In the genomic region with DNA sequence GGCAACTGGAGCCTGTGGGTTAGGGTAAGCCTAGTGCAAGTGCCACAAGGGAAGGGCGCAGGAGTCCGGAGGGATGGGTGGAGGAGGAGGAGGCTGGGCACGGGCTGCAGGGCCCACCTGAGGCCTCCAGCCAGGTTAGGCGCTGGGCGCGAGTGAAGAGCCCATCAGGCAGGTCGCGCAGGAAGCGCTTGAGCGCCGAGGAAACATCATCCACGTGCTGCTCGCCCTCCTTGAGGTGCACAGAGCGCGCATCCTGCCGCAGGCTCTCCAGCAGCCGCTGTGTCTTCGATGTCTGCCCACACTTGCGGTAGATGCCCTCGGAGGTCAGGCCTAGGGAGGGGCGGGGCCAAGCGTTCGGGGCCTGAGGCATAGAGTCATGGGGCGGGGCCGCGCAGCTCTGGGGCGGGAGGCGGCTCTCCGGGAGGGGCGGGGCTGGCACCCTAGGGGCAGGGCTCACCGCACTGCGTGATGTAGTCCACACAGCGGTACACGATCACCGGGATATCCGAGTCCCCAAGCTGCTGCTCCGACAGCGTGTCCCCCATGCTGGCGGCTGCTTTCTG, we compare ENCODE assay signal across 14 cellular contexts. TPM values are rescaled to one million over a fixed set of nuclear protein-coding genes. Genes with fewer than 3 reads are reported as not detected.
A peak's percentile ranks its signal among the peaks of the same experiment; 100 is the strongest.
DNase-seq lines count a peak whose midpoint lies in the region; ATAC-seq and TF ChIP-seq lines count a peak whose summit lies in the region.
"Had no signal": no experiment of that assay in that cellular context is flagged by ENCODE, and none has a peak within 500 bp of the region (broad histone marks: within the 10 kb centered on the region; RNA-seq: fewer than 3 reads in every experiment).

No MANE protein-coding gene starts in this region.

- H3K4me3 ChIP-seq in epithelial cell of esophagus (ENCODE audit: low read length): no peak overlapping the region
- H3K4me3 ChIP-seq in testis: peak overlapping the region in 1 of 2 donors; percentile 20
- H3K4me3 ChIP-seq: BLaER1 treated with 17β-estradiol and CSF1 and Interleukin-3, amounts not matched to agents 10 nM and 100 nM; body of pancreas; lung had no signal

- WGBS in H9 (ENCODE audit: extremely low coverage, insufficient read length, low lambda C conversion rate): no CpG with 5 or more reads among the region's 39 CpGs
- WGBS in testis, 2 donors: 65 to 72% methylated on average over 14 to 39 of the region's 39 CpGs

- TF ChIP-seq CTCF in H9 (conservative IDR thresholded peaks at IDR 0.05) (no peak), epithelial cell of esophagus (IDR thresholded peaks at IDR 0.05; ENCODE audit: insufficient read depth, low read depth, low read length, missing control alignments) (no peak), testis (IDR thresholded peaks at IDR 0.05) (no peak)

- H3K4ac ChIP-seq in H9 (ENCODE audit: low read depth, low read length): no peak overlapping the region

- H2AFZ ChIP-seq in H9 (ENCODE audit: low read length): no peak overlapping the region

- no peak overlapping the region for H3K14ac ChIP-seq in H9 (ENCODE audit: insufficient read depth, low read length)

- no peaks in the 10 kb centered on the region for H3K79me1 ChIP-seq in H9 (ENCODE audit: insufficient read depth, low read depth, low read length, poor library complexity, severe bottlenecking)

- no peak overlapping the region for H4K8ac ChIP-seq in H9 (replicated peaks; ENCODE audit: insufficient read length, low read depth, low read length)

- H4K5ac ChIP-seq in H9 (ENCODE audit: insufficient read length, low read depth, low read length): no peak overlapping the region

- no peak overlapping the region for H2BK20ac ChIP-seq in H9 (ENCODE audit: low read depth, low read length, poor library complexity, severe bottlenecking)

- TF ChIP-seq POLR2A in testis (IDR thresholded peaks at IDR 0.05): no peak

- H3K27me3 Mint-ChIP-seq in H9 (ENCODE audit: low read depth): no peaks in the 10 kb centered on the region

- peak; percentile 88 for DNase-seq in H9
- peak; percentile 46 for DNase-seq in epithelial cell of esophagus (ENCODE audit: low read depth)
- no peak for DNase-seq in left lobe of liver (ENCODE audit: low spot score)
- peak; percentile 56 for DNase-seq in testis
- no peak for DNase-seq in T1000 (lab: John Stamatoyannopoulos, UW)
- DNase-seq in NCI-H2227 (lab: John Stamatoyannopoulos, UW; ENCODE audit: unreplicated experiment): no peak
- DNase-seq: activated CD8-positive, alpha-beta memory T cell treated with anti-CD3 and anti-CD28 coated beads for 24 hours; activated effector memory CD4-positive, alpha-beta T cell treated with anti-CD3 and anti-CD28 coated beads, Interleukin-2, amount 50 U/mL, for 16 hours; DMS53; NCI-H2171 had no signal

- no peak overlapping the region for H2BK120ac ChIP-seq in H9 (ENCODE audit: low read depth, low read length, poor library complexity, severe bottlenecking)

- H3K4me3 Mint-ChIP-seq in H9: no peak overlapping the region

- no peaks in the 10 kb centered on the region for H3K36me3 ChIP-seq in testis (ENCODE audit: low read depth, missing control alignments)

- H4K91ac ChIP-seq in H9 (ENCODE audit: insufficient read length, low read depth, low read length): no peak overlapping the region

- H3T11ph ChIP-seq in H9 (ENCODE audit: low read length): no peak overlapping the region

- peaks cover 30 to 74% (median 68%) of the 10 kb centered on the region in 3 experiments; a peak in 6 of 7 replicates for H3K36me3 Mint-ChIP-seq in H9 (ENCODE audit: insufficient read depth in 1 of 3, low read depth in 3 of 3)

- H3K4me2 ChIP-seq in H9 (ENCODE audit: insufficient read depth, insufficient read length, low read length): no peak overlapping the region
- H3K4me2 ChIP-seq: BLaER1 treated with 17β-estradiol and CSF1 and Interleukin-3, amounts not matched to agents 10 nM and 100 nM had no signal

- no peak overlapping the region for H2AK5ac ChIP-seq in H9 (ENCODE audit: insufficient read length, low read length)

- no peak overlapping the region for H3K56ac ChIP-seq in H9 (ENCODE audit: insufficient read length, low read depth, low read length)

- no peak overlapping the region for H3K18ac ChIP-seq in H9 (ENCODE audit: insufficient read length, low read depth, low read length)

- no peak overlapping the region for H3K9ac ChIP-seq in H9 (ENCODE audit: extremely low read depth, insufficient read length, low read length)
- H3K9ac ChIP-seq: BLaER1 treated with 17β-estradiol and CSF1 and Interleukin-3, amounts not matched to agents 10 nM and 100 nM had no signal

- H3K4me1 Mint-ChIP-seq in H9: peaks cover 11 to 13% of the 10 kb centered on the region in 2 experiments

- H3K27me3 ChIP-seq in H9 (ENCODE audit: insufficient read depth, low read length) (no peaks in the 10 kb centered on the region), testis (no peaks in the 10 kb centered on the region)
- H3K27me3 ChIP-seq: BLaER1 treated with 17β-estradiol and CSF1 and Interleukin-3, amounts not matched to agents 10 nM and 100 nM; body of pancreas had no signal

- intact Hi-C loops in testis (cut with DNase I; ENCODE audit: low total_unique reads): no loop called here

- H3K23ac ChIP-seq in H9 (ENCODE audit: insufficient read length, low read depth, low read length): no peak overlapping the region

- no peak overlapping the region for H2BK5ac ChIP-seq in H9 (ENCODE audit: insufficient read length, low read length)

- no peaks in the 10 kb centered on the region for H3K9me3 Mint-ChIP-seq in H9

- H3K27ac Mint-ChIP-seq in H9: no peak overlapping the region

- H2BK12ac ChIP-seq in H9 (ENCODE audit: insufficient read length, low read depth, low read length): no peak overlapping the region

- ATAC-seq in left lobe of liver (peak; percentile 26), GM21447 (IDR thresholded peaks at IDR 0.05; ENCODE audit: unreplicated experiment) (no peak)
- ATAC-seq: body of pancreas had no signal

- H3K4me1 ChIP-seq in H9 (ENCODE audit: insufficient read depth, low read length) (no peaks in the 10 kb centered on the region), testis (no peaks in the 10 kb centered on the region)
- H3K4me1 ChIP-seq: body of pancreas had no signal

- H3K27ac ChIP-seq in H9 (ENCODE audit: insufficient read length, low read depth, low read length) (no peak overlapping the region), testis (no peak overlapping the region)
- H3K27ac ChIP-seq: BLaER1 treated with 17β-estradiol and CSF1 and Interleukin-3, amounts not matched to agents 10 nM and 100 nM; body of pancreas had no signal

- H2BK15ac ChIP-seq in H9 (ENCODE audit: low read depth, low read length): no peak overlapping the region

- H3K23me2 ChIP-seq in H9 (ENCODE audit: insufficient read length, low read depth, low read length, poor library complexity, severe bottlenecking): no peaks in the 10 kb centered on the region

- no peaks in the 10 kb centered on the region for H3K79me2 ChIP-seq in H9 (ENCODE audit: insufficient read depth, low read length)

- no peaks in the 10 kb centered on the region for H3K9me3 ChIP-seq in H9 (ENCODE audit: control insufficient read depth, low read depth, low read length)
- no peaks in the 10 kb centered on the region for H3K9me3 ChIP-seq in testis
- H3K9me3 ChIP-seq: BLaER1 treated with 17β-estradiol and CSF1 and Interleukin-3, amounts not matched to agents 10 nM and 100 nM; body of pancreas had no signal

- no peaks in the 10 kb centered on the region for H4K20me1 ChIP-seq in H9 (ENCODE audit: control insufficient read depth, insufficient read depth, insufficient read length)

RNA-seq across cellular contexts. Expression of a gene that starts 22.7 kb away (rescaled TPM):
- total RNA-seq in H9 (2021): 3.4 and 4.3 TPM in 2 replicates
- total RNA-seq in left lobe of liver: 20.3 TPM
- total RNA-seq in testis: 10 to 100 TPM; 15.2 to 20.6 TPM
- polyA plus RNA-seq in testis (ENCODE audit: insufficient read depth, low read depth, low replicate concordance): 14.1 TPM

RNA-seq across cellular contexts. Expression of a gene that starts 55.3 kb away (rescaled TPM):
- total RNA-seq in H9 (2021) (59.4 and 63.0 TPM in 2 replicates), left lobe of liver (37.5 TPM), testis (10 to 100 TPM; 65.2 to 88.3 TPM)
- polyA plus RNA-seq in testis (ENCODE audit: insufficient read depth, low read depth, low replicate concordance): 46.9 TPM

Comparison
In these comparisons a context has a peak if more than half of its experiments do, and no peak if none do; other contexts are left out.
1. DNase-seq: peak in H9 (single experiment), epithelial cell of esophagus (single experiment) and testis (single experiment); none in left lobe of liver (single experiment), T1000 (single experiment) and NCI-H2227 (single experiment).